11 cellular contexts compared by ENCODE assay signal in the genomic region with DNA sequence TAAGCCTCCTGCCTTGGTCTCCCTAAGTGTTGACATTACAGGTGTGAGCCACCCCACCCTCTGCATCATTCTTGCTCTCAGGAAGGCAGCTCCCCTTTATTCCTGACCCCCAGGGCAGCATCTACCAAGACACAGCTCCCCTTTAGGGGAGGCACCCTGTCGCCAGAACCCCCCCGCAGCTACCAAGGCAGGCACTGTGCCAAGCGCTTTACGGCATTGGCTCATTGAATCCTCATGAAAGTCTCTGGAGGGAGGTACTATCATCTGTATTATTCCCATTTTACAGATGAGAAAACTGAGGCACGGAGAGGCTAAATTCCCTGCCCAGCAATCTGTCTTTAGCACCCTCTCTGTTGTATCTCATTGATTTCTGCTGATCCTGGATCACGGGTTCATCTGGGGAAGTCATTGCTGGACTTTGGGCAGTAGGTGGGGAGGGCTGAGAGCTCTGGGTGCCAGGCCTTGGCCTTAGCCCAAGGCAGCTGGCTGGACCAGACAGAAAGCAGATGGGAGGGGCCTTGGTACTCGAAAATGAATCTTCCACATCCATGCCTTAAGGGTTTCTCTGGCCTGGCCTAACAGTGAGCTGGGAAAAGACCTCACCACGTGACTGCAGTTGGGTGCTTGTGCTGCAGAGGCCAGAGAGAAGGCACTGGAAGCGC. TPM values are rescaled to one million over a fixed set of nuclear protein-coding genes. Genes with fewer than 3 reads are reported as not detected.
A peak's percentile ranks its signal among the peaks of the same experiment; 100 is the strongest.
DNase-seq lines count a peak whose midpoint lies in the region; ATAC-seq and TF ChIP-seq lines count a peak whose summit lies in the region.
"Had no signal": no experiment of that assay in that cellular context is flagged by ENCODE, and none has a peak within 500 bp of the region (broad histone marks: within the 10 kb centered on the region; RNA-seq: fewer than 3 reads in every experiment).

No MANE protein-coding gene starts in this region.

- H3K9me2 ChIP-seq in PC-9 (ENCODE audit: insufficient read depth), result no peaks in the 10 kb centered on the region

- no peak overlapping the region for H3K4me2 ChIP-seq in PC-9

- no peaks in the 10 kb centered on the region for H3F3A ChIP-seq in PC-9 (ENCODE audit: insufficient read depth, low read depth)

- DNase-seq in Ammon's horn (ENCODE audit: low spot score) (peak; percentile 89), RWPE1 (ENCODE audit: low spot score) (no peak), foreskin fibroblast (peak; percentile 39 to 80), nucleus accumbens (lab: John Stamatoyannopoulos, UW) (peak in 50 of 56 donors; percentile 11 to 85 (median 62)), NCI-H2171 (lab: John Stamatoyannopoulos, UW) (no peak), PC-9 (no peak), 8988T (no peak)
- DNase-seq: NCI-H526, upper lobe of right lung had no signal

- TF ChIP-seq CTCF in RWPE1 (conservative IDR thresholded peaks at IDR 0.05; ENCODE audit: low read depth) (no peak), foreskin fibroblast (IDR thresholded peaks at IDR 0.05; ENCODE audit: low read depth, low read length) (no peak), PC-9 (conservative IDR thresholded peaks at IDR 0.05) (no peak)

- H2AFZ ChIP-seq in PC-9, result no peak overlapping the region

- H3K36me3 ChIP-seq in PC-9 (ENCODE audit: low read depth), result no peaks in the 10 kb centered on the region
- H3K36me3 ChIP-seq: upper lobe of right lung had no signal

- H3K4me1 ChIP-seq in PC-9 (replicated peaks; ENCODE audit: insufficient read depth), result no peaks in the 10 kb centered on the region

- no peaks in the 10 kb centered on the region for H3K27me3 ChIP-seq in PC-9 (ENCODE audit: insufficient read depth, low read depth)
- H3K27me3 ChIP-seq: upper lobe of right lung had no signal

- H3K79me2 ChIP-seq in PC-9 (ENCODE audit: low read depth), result no peaks in the 10 kb centered on the region

- H3K9me3 ChIP-seq in PC-9 (ENCODE audit: insufficient read depth, low read depth), result no peaks in the 10 kb centered on the region
- H3K9me3 ChIP-seq: upper lobe of right lung had no signal

- no peak overlapping the region for H3K4me3 ChIP-seq in foreskin fibroblast (ENCODE audit: low read depth in 1 of 2, low read length in 2 of 2)
- H3K4me3 ChIP-seq in PC-9, result no peak overlapping the region
- H3K4me3 ChIP-seq: upper lobe of right lung had no signal

- H4K20me1 ChIP-seq in PC-9 (ENCODE audit: insufficient read depth), result no peaks in the 10 kb centered on the region

- intact Hi-C loops in PC-9 (cut with micrococcal nuclease; ENCODE audit: unreplicated experiment), result no loop called here

- CTCF ChIA-PET in RWPE1 (lab: Yijun Ruan, JAX) (interaction anchor here (0.6 kb wide), 1 partner anchor 116 kb away, joined by 3 read pairs; no protein-coding TSS in a partner anchor), PC-9 (lab: Charles Lee) (no interaction called here)

- no TSS peak for BruUV-seq in PC-9 (replicated peaks; lab: Mats Ljungman, UMichigan)

- POLR2A ChIA-PET in RWPE1 (lab: Yijun Ruan, JAX; ENCODE audit: low non-redundant PET) (no interaction called here), PC-9 (lab: Charles Lee; ENCODE audit: unreplicated experiment) (no interaction called here)

- no peak for ATAC-seq in HG03520 (IDR thresholded peaks at IDR 0.05; ENCODE audit: unreplicated experiment)
- ATAC-seq: natural killer cell treated with Interleukin-12 subunit alpha and Interleukin-12 subunit beta and Interleukin-15 and Interleukin-18, amount 100 ng/mL, for 72 hours; upper lobe of right lung had no signal

- H3K27ac ChIP-seq in RWPE1 (peak overlapping the region; percentile 41), PC-9 (no peak overlapping the region)
- H3K27ac ChIP-seq: upper lobe of right lung had no signal

RNA-seq across cellular contexts. Expression of a gene that starts 5.9 kb away (rescaled TPM):
- 64.1 and 65.0 TPM in 2 replicates for total RNA-seq in PC-9 (2021)

RNA-seq across cellular contexts. Expression of a gene that starts 14.2 kb away (rescaled TPM):
- total RNA-seq in PC-9 (2021), result 38.7 and 44.2 TPM in 2 replicates

RNA-seq across cellular contexts. Expression of a gene that starts 39.9 kb away (rescaled TPM):
- 54.2 and 72.6 TPM in 2 replicates for total RNA-seq in PC-9 (2021)

Comparison
In these comparisons a context has a peak if more than half of its experiments do, and no peak if none do; other contexts are left out.
1. DNase-seq: peak in Ammon's horn (single experiment), foreskin fibroblast (2 of 2) and nucleus accumbens (50 of 56); none in RWPE1 (single experiment), NCI-H2171 (single experiment), PC-9 (0 of 2) and 8988T (single experiment).